ENCODE assay signal across 16 cellular contexts in the genomic region with DNA sequence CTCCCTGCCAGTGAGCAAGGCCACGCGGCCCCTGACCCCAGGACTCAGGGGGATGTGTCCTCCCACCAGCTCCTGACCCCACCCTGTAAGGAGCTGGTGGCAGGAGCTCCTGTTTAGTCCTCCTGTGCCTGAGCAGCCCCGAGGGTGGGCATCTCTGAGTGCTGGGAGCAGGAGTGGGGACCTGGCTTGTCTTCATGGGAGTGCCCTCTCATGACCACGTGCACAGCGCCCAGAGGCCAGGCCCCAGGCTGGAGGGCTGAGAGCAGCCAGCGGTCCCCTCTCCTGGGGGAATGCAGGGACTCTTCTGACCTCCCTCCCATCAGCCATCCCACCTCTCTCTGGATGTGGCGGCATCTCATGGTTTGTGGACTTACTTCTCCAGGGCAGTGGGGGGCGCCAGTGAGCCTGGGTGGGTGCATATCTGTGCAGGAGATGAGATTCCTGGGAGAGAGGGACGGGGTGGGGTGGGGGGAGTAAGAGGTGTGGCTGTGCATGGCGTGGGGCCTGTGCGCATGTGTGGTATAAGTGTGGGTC.
DNase-seq lines count a peak whose midpoint lies in the region; ATAC-seq, FAIRE-seq and TF ChIP-seq lines count a peak whose summit lies in the region.
"Had no signal": no experiment of that assay in that cellular context is flagged by ENCODE, and none has a peak within 500 bp of the region (broad histone marks: within the 10 kb centered on the region; RNA-seq: fewer than 3 reads in every experiment).

No MANE protein-coding gene starts in this region.

- DNase-seq in activated CD4-positive, alpha-beta T cell treated with anti-CD3 and anti-CD28 coated beads for 36 hours, result peak; percentile 20
- DNase-seq in activated CD4-positive, alpha-beta T cell treated with anti-CD3 and anti-CD28 coated beads for 1 hour, result no peak
- DNase-seq in NB4 (ENCODE audit: low read depth) (peak; percentile 41), epithelial cell of proximal tubule (ENCODE audit: low read depth) (no peak), progenitor cell of endocrine pancreas (ENCODE audit: low spot score, unreplicated experiment) (no peak), NCI-H526 treated with DMSO at 0.1 percent for 48 hours (lab: John Stamatoyannopoulos, UW) (no peak), GM12891 (ENCODE audit: insufficient read length, low spot score) (no peak)
- no peak for DNase-seq in activated naive CD4-positive, alpha-beta T cell treated with anti-CD3 and anti-CD28 coated beads, Interleukin-2, amount 50 U/mL, for 72 hours (ENCODE audit: low spot score in 2 of 2)
- DNase-seq: activated T-cell treated with anti-CD3 and anti-CD28 coated beads, Interleukin-2, amount 50 U/mL, for 1 hour; amniotic stem cell; effector CD8-positive, alpha-beta T cell; left colon; NCI-H1092 had no signal

- intact Hi-C loops in activated CD4-positive, alpha-beta T cell treated with anti-CD3 and anti-CD28 coated beads for 36 hours (cut with DNase I, micrococcal nuclease), result no loop called here

- no peak overlapping the region for H3K27ac Mint-ChIP-seq in activated CD4-positive, alpha-beta T cell treated with anti-CD3 and anti-CD28 coated beads for 36 hours
- no peak overlapping the region for H3K27ac Mint-ChIP-seq in progenitor cell of endocrine pancreas
- no peak overlapping the region for H3K27ac Mint-ChIP-seq in activated naive CD4-positive, alpha-beta T cell treated with anti-CD3 and anti-CD28 coated beads, Interleukin-2, amount 50 U/mL, for 72 hours

- no peak overlapping the region for H3K4me3 ChIP-seq in NB4 (ENCODE audit: low read depth, low read length)
- H3K4me3 ChIP-seq in epithelial cell of proximal tubule (ENCODE audit: low read depth, low read length), result no peak overlapping the region
- H3K4me3 ChIP-seq: vagina had no signal

- no peaks in the 10 kb centered on the region for H3K36me3 Mint-ChIP-seq in activated CD4-positive, alpha-beta T cell treated with anti-CD3 and anti-CD28 coated beads for 36 hours (ENCODE audit: low read depth)
- H3K36me3 Mint-ChIP-seq in progenitor cell of endocrine pancreas (ENCODE audit: insufficient read depth), result no peaks in the 10 kb centered on the region
- no peaks in the 10 kb centered on the region for H3K36me3 Mint-ChIP-seq in activated naive CD4-positive, alpha-beta T cell treated with anti-CD3 and anti-CD28 coated beads, Interleukin-2, amount 50 U/mL, for 72 hours

- no peak for TF ChIP-seq POLR2A in NB4 (IDR thresholded peaks at IDR 0.05; ENCODE audit: extremely low read depth, insufficient read length)
- TF ChIP-seq POLR2A in GM12891 (IDR thresholded peaks at IDR 0.05; ENCODE audit: low read depth, low read length), result no peak

- H3K27me3 Mint-ChIP-seq in activated CD4-positive, alpha-beta T cell treated with anti-CD3 and anti-CD28 coated beads for 36 hours, result no peaks in the 10 kb centered on the region
- peaks cover 9% of the 10 kb centered on the region for H3K27me3 Mint-ChIP-seq in progenitor cell of endocrine pancreas

- POLR2A ChIA-PET in activated CD4-positive, alpha-beta T cell treated with anti-CD3 and anti-CD28 coated beads for 36 hours (lab: Charles Lee), result no interaction called here

- peak; percentile 47 for TF ChIP-seq CTCF in NB4 (IDR thresholded peaks at IDR 0.05; ENCODE audit: low read depth, low read length)
- peak; percentile 42 for TF ChIP-seq CTCF in epithelial cell of proximal tubule (conservative IDR thresholded peaks at IDR 0.05; ENCODE audit: low read depth, low read length)
- TF ChIP-seq CTCF in progenitor cell of endocrine pancreas (IDR thresholded peaks at IDR 0.05; ENCODE audit: unreplicated experiment), result peak; percentile 14

- ATAC-seq in activated CD4-positive, alpha-beta T cell treated with anti-CD3 and anti-CD28 coated beads for 36 hours, result no peak
- no peak for ATAC-seq in activated naive CD4-positive, alpha-beta T cell treated with anti-CD3 and anti-CD28 coated beads, Interleukin-2, amount 50 U/mL, for 72 hours
- ATAC-seq: left colon had no signal

- CTCF ChIA-PET in activated CD4-positive, alpha-beta T cell treated with anti-CD3 and anti-CD28 coated beads for 36 hours (lab: Charles Lee), result interaction anchor here (0.5 to 0.7 kb wide), 2 partner anchors 24 to 38 kb away, joined by 3 to 4 read pairs; no protein-coding TSS in a partner anchor

- no peak overlapping the region for H3K4me3 Mint-ChIP-seq in activated CD4-positive, alpha-beta T cell treated with anti-CD3 and anti-CD28 coated beads for 36 hours
- no peak overlapping the region for H3K4me3 Mint-ChIP-seq in progenitor cell of endocrine pancreas (ENCODE audit: low read depth)

- H3K4me1 Mint-ChIP-seq in activated CD4-positive, alpha-beta T cell treated with anti-CD3 and anti-CD28 coated beads for 36 hours, result no peaks in the 10 kb centered on the region
- H3K4me1 Mint-ChIP-seq in progenitor cell of endocrine pancreas (ENCODE audit: low read depth), result no peaks in the 10 kb centered on the region

- no peak for FAIRE-seq in GM12891 (lab: Jason Lieb, UNC)
- FAIRE-seq: D721Med, GM12892 had no signal

- H3K9me3 Mint-ChIP-seq in activated CD4-positive, alpha-beta T cell treated with anti-CD3 and anti-CD28 coated beads for 36 hours (ENCODE audit: low read depth), result no peaks in the 10 kb centered on the region
- no peaks in the 10 kb centered on the region for H3K9me3 Mint-ChIP-seq in progenitor cell of endocrine pancreas (ENCODE audit: low read depth)
- no peaks in the 10 kb centered on the region for H3K9me3 Mint-ChIP-seq in activated naive CD4-positive, alpha-beta T cell treated with anti-CD3 and anti-CD28 coated beads, Interleukin-2, amount 50 U/mL, for 72 hours

TF ChIP-seq in GM12891, 5 proteins besides CTCF, POLR2A, EP300 and RAD21:
- no peak for TF ChIP-seq POU2F2 (IDR thresholded peaks at IDR 0.05; ENCODE audit: low read depth, low read length)
- TF ChIP-seq SPI1 (IDR thresholded peaks at IDR 0.05; ENCODE audit: low read depth, low read length), result no peak
- no peak for TF ChIP-seq POLR2AphosphoS5 (IDR thresholded peaks at IDR 0.05; ENCODE audit: low read depth, low read length)
- no peak for TF ChIP-seq TAF1 (IDR thresholded peaks at IDR 0.05; ENCODE audit: low read depth, low read length)
- no peak for TF ChIP-seq PAX5 (IDR thresholded peaks at IDR 0.05; ENCODE audit: insufficient read depth, low read length, severe bottlenecking)

Comparison
In these comparisons a context has a peak if more than half of its experiments do, and no peak if none do; other contexts are left out.
1. DNase-seq: peak in activated CD4-positive, alpha-beta T cell treated with anti-CD3 and anti-CD28 coated beads for 36 hours (single experiment) and NB4 (single experiment); none in activated CD4-positive, alpha-beta T cell treated with anti-CD3 and anti-CD28 coated beads for 1 hour (single experiment), epithelial cell of proximal tubule (single experiment), progenitor cell of endocrine pancreas (single experiment), activated naive CD4-positive, alpha-beta T cell treated with anti-CD3 and anti-CD28 coated beads, Interleukin-2, amount 50 U/mL, for 72 hours (0 of 2), NCI-H526 treated with DMSO at 0.1 percent for 48 hours (single experiment) and GM12891 (single experiment).
2. Peak in every context shown above with its lines, with median percentiles within 50 percentile points of each other: CTCF ChIP-seq.